Comparison of ENCODE assay signal across 1 cellular context in genomic region chr16:73371584-73372319, GRCh38.
TF ChIP-seq lines count a peak whose summit lies in the region.

No MANE protein-coding gene starts in this region.

TF ChIP-seq in GM23338, 12 proteins besides CTCF, POLR2A, EP300 and RAD21 (continued from another document):
- no peak for TF ChIP-seq ZNF462 (CRISPR knock-in tag; IDR thresholded peaks at IDR 0.05)
- no peak for TF ChIP-seq ZNF114 (CRISPR knock-in tag; IDR thresholded peaks at IDR 0.05)
- TF ChIP-seq ZNF331 (CRISPR knock-in tag; IDR thresholded peaks at IDR 0.05; ENCODE audit: low read depth) = no peak
- no peak for TF ChIP-seq JUNB (IDR thresholded peaks at IDR 0.05; ENCODE audit: unreplicated experiment)
- no peak for TF ChIP-seq CREB1 (CRISPR knock-in tag; IDR thresholded peaks at IDR 0.05; ENCODE audit: low read depth)
- TF ChIP-seq NANOG (IDR thresholded peaks at IDR 0.05; ENCODE audit: borderline replicate concordance) = no peak
- TF ChIP-seq ETS1 (IDR thresholded peaks at IDR 0.05) = no peak
- no peak for TF ChIP-seq POLR2AphosphoS5 (IDR thresholded peaks at IDR 0.05; ENCODE audit: low read depth)
